ENCODE assay signal across 37 cellular contexts in the genomic region with DNA sequence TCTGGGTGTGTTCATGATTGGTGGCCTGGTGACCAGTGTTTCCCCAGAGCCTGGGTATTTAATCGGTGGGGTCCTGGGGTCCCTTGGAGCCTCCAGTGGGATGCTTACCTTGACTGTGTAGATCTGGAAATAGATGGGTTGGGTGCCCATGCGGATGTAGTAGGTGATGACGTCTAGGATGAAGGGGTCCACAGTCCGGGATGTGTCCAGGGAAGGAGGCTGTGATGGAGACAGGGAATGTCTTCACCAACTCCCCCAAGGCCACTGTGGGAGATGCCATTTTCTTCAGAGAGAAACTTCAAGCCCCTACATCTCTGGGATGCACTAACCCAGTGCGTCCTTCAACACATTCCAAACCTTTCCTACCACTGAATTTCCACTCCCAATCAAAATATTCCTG. TPM values are rescaled to one million over a fixed set of nuclear protein-coding genes. Genes with fewer than 3 reads are reported as not detected.
"Had no signal": no experiment of that assay in that cellular context is flagged by ENCODE, and none has a peak within 500 bp of the region (broad histone marks: within the 10 kb centered on the region; RNA-seq: fewer than 3 reads in every experiment).

No MANE protein-coding gene starts in this region.

- H3K4me3 Mint-ChIP-seq: activated B cell treated with CpG ODN at 0.5 μM for 24 hours; activated CD8-positive, alpha-beta T cell treated with anti-CD3 and anti-CD28 coated beads for 36 hours; activated naive CD4-positive, alpha-beta T cell treated with anti-CD3 and anti-CD28 coated beads for 36 hours; activated naive CD4-positive, alpha-beta T cell treated with anti-CD3 and anti-CD28 coated beads, Interleukin-2, amount 50 U/mL, for 24 hours; activated naive CD8-positive, alpha-beta T cell treated with anti-CD3 and anti-CD28 coated beads, Interleukin-2, amount 10 ng/mL, durations not matched to agents 7 days and 5 days; activated T-helper 1 cell treated with anti-CD3 and anti-CD28 coated beads, Interleukin-12 subunit alpha, Interleukin-12 subunit beta, Interleukin-2, Interleukin-4 antibody, amounts not matched to agents 30 ng/mL and 10 ng/mL and 1 ng/mL, durations not matched to agents 14 hours and 24 hours and 36 hours; central memory CD8-positive, alpha-beta T cell; dendritic cell treated with granulocyte-macrophage colony-stimulating factor and Interleukin-4, amounts not matched to agents 40 ng/mL and 50 ng/mL, for 4 days; effector memory CD8-positive, alpha-beta T cell; T-helper 17 cell; T-helper 2 cell treated with Interferon-gamma antibody and Interleukin-4, amounts not matched to agents 5 μg/mL and 100 μg/mL, for 36 hours had no signal

- H3K4me1 Mint-ChIP-seq: activated B cell treated with CpG ODN at 0.5 μM for 24 hours; activated naive CD4-positive, alpha-beta T cell treated with anti-CD3 and anti-CD28 coated beads, Interleukin-2, amount 50 U/mL, for 24 hours; central memory CD8-positive, alpha-beta T cell had no signal

- H3K36me3 Mint-ChIP-seq: activated naive CD4-positive, alpha-beta T cell treated with anti-CD3 and anti-CD28 coated beads, Interleukin-2, amount 50 U/mL, for 24 hours had no signal

- H3K27me3 Mint-ChIP-seq: activated CD8-positive, alpha-beta T cell treated with anti-CD3 and anti-CD28 coated beads for 36 hours; activated naive CD4-positive, alpha-beta T cell treated with anti-CD3 and anti-CD28 coated beads, Interleukin-2, amount 50 U/mL, for 24 hours; activated naive CD8-positive, alpha-beta T cell treated with anti-CD3 and anti-CD28 coated beads, Interleukin-2, amount 10 ng/mL, durations not matched to agents 7 days and 5 days; dendritic cell treated with granulocyte-macrophage colony-stimulating factor and Interleukin-4, amounts not matched to agents 40 ng/mL and 50 ng/mL, for 4 days had no signal

- ATAC-seq: activated CD4-positive, CD25-positive, alpha-beta regulatory T cell treated with anti-CD3 and anti-CD28 coated beads, Interleukin-2, amount 50 U/mL, for 24 hours; activated CD8-positive, alpha-beta T cell treated with anti-CD3 and anti-CD28 coated beads for 36 hours; effector memory CD8-positive, alpha-beta T cell; gastroesophageal sphincter; heart right ventricle; T-helper 17 cell had no signal

- H3K9me3 Mint-ChIP-seq: activated B cell treated with CpG ODN at 0.5 μM for 24 hours; activated CD8-positive, alpha-beta T cell treated with anti-CD3 and anti-CD28 coated beads for 36 hours; activated naive CD4-positive, alpha-beta T cell treated with anti-CD3 and anti-CD28 coated beads, Interleukin-2, amount 50 U/mL, for 24 hours; central memory CD8-positive, alpha-beta T cell; dendritic cell treated with granulocyte-macrophage colony-stimulating factor and Interleukin-4, amounts not matched to agents 40 ng/mL and 50 ng/mL, for 4 days; effector memory CD8-positive, alpha-beta T cell had no signal

- H3K27ac Mint-ChIP-seq: activated B cell treated with CpG ODN at 0.5 μM for 24 hours; activated CD8-positive, alpha-beta T cell treated with anti-CD3 and anti-CD28 coated beads for 36 hours; activated naive CD4-positive, alpha-beta T cell treated with anti-CD3 and anti-CD28 coated beads for 36 hours; activated naive CD4-positive, alpha-beta T cell treated with anti-CD3 and anti-CD28 coated beads, Interleukin-2, amount 50 U/mL, for 24 hours; activated naive CD8-positive, alpha-beta T cell treated with anti-CD3 and anti-CD28 coated beads, Interleukin-2, amount 10 ng/mL, durations not matched to agents 7 days and 5 days; activated T-helper 1 cell treated with anti-CD3 and anti-CD28 coated beads, Interleukin-12 subunit alpha, Interleukin-12 subunit beta, Interleukin-2, Interleukin-4 antibody, amounts not matched to agents 30 ng/mL and 10 ng/mL and 1 ng/mL, durations not matched to agents 14 hours and 24 hours and 36 hours; activated T-helper 2 cell treated with anti-CD3 and anti-CD28 coated beads, Interferon-gamma antibody, Interleukin-2, Interleukin-4, amounts not matched to agents 10 μg/mL and 5 μg/mL and 100 μg/mL, durations not matched to agents 14 hours and 24 hours and 36 hours; dendritic cell treated with granulocyte-macrophage colony-stimulating factor and Interleukin-4, amounts not matched to agents 40 ng/mL and 50 ng/mL, for 4 days; effector memory CD8-positive, alpha-beta T cell; T-helper 17 cell; T-helper 2 cell treated with Interferon-gamma antibody and Interleukin-4, amounts not matched to agents 5 μg/mL and 100 μg/mL, for 36 hours had no signal

- DNase-seq: activated B cell treated with CpG ODN at 0.5 μM for 24 hours; activated CD4-positive, alpha-beta T cell treated with anti-CD3 and anti-CD28 coated beads for 48 hours; activated CD4-positive, alpha-beta T cell treated with anti-CD3 and anti-CD28 coated beads, Interleukin-2, amount 50 U/mL, for 1 hour; activated CD4-positive, alpha-beta T cell treated with anti-CD3 and anti-CD28 coated beads, Interleukin-2, amount 50 U/mL, for 48 hours; activated CD8-positive, alpha-beta T cell treated with anti-CD3 and anti-CD28 coated beads for 36 hours; activated effector memory CD4-positive, alpha-beta T cell treated with anti-CD3 and anti-CD28 coated beads, Interleukin-2, amount 50 U/mL, for 16 hours; activated naive CD4-positive, alpha-beta T cell treated with anti-CD3 and anti-CD28 coated beads for 36 hours; activated naive CD8-positive, alpha-beta T cell treated with anti-CD3 and anti-CD28 coated beads, Interleukin-2, amount 10 ng/mL, durations not matched to agents 7 days and 5 days; activated T-cell treated with anti-CD3 and anti-CD28 coated beads, Interleukin-2, amount 50 U/mL, for 1 hour; amniotic stem cell; anterior cingulate cortex; brain microvascular endothelial cell; dorsolateral prefrontal cortex; effector CD4-positive, alpha-beta T cell; effector memory CD8-positive, alpha-beta T cell; erythroblast; esophagus squamous epithelium; foreskin melanocyte; heart right ventricle; T-helper 1 cell; T-helper 17 cell; T1000; WERI-Rb-1 had no signal

RNA-seq across cellular contexts. Expression of gene MFSD6L, which starts 24.1 kb away (rescaled TPM):
- total RNA-seq: activated CD8-positive, alpha-beta memory T cell treated with anti-CD3 and anti-CD28 coated beads for 36 hours; activated naive CD4-positive, alpha-beta T cell treated with anti-CD3 and anti-CD28 coated beads for 36 hours; astrocyte; bronchial epithelial cell; cardiac septum; fibroblast of lung; fibroblast of villous mesenchyme; T-helper 17 cell had no signal

RNA-seq across cellular contexts. Expression of gene PIK3R6, which starts 44.2 kb away (rescaled TPM):
- total RNA-seq: astrocyte, bronchial epithelial cell, fibroblast of lung, fibroblast of villous mesenchyme had no signal
